Comparison of ENCODE assay signal across 8 cellular contexts in the genomic region with DNA sequence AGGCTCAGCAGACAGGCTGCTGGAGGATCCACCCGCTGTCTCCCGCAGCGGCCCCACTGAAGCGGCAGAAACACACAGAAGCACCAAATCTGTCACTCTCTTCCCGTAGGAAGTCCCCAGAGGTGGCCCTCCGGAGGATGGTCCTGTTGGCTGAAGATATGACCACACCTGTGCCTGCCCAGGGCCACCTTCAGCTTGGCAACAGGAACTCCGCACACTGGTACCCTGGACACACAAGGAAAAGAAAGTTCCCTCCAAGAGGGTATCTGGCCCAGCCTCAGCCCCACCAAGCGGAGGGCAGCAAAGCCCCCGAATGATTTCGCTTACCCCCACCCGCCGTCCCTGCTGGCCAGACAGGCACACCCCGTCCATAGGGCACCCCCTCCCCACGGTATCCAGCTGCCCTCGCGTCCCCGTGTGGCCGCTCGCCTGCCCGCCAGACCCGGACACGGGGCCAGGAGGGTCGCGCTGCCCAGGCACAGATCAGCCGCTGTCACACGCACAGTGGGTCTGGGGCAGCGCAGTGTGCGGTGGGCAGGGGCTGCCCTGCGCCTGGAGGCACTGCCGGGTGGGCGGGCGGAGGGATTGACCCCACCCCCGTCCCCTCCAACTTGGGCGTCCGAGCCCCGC. TPM values are rescaled to one million over a fixed set of nuclear protein-coding genes. Genes with fewer than 3 reads are reported as not detected.
A peak's percentile ranks its signal among the peaks of the same experiment; 100 is the strongest.
DNase-seq lines count a peak whose midpoint lies in the region; ATAC-seq, FAIRE-seq and TF ChIP-seq lines count a peak whose summit lies in the region.

No MANE protein-coding gene starts in this region.

- TF ChIP-seq CTCF in K562 (IDR thresholded peaks at IDR 0.05 in 2 of 3, conservative IDR thresholded peaks at IDR 0.05 in 1 of 3; ENCODE audit: insufficient read depth in 2 of 3, low read depth in 1 of 3, low read length in 3 of 3): no peak
- no peak for TF ChIP-seq CTCF in right lobe of liver (IDR thresholded peaks at IDR 0.05)
- no peak for TF ChIP-seq CTCF in vagina (IDR thresholded peaks at IDR 0.05)

- WGBS in K562 (ENCODE audit: insufficient coverage, low coverage, missing lambda C conversion rate): 21% methylated on average over 30 of the region's 36 CpGs
- WGBS in right lobe of liver (ENCODE audit: insufficient coverage, low coverage, low lambda C conversion rate, missing lambda C conversion rate): no CpG with 5 or more reads among the region's 36 CpGs

- H3K27me3 ChIP-seq in BLaER1 (no peaks in the 10 kb centered on the region), K562 (ENCODE audit: control insufficient read depth in 2 of 2, insufficient read depth in 2 of 2, low read length in 2 of 2) (no peaks in the 10 kb centered on the region), right lobe of liver (no peaks in the 10 kb centered on the region), vagina (no peaks in the 10 kb centered on the region)

- no peak for TF ChIP-seq EP300 in K562 (IDR thresholded peaks at IDR 0.05; ENCODE audit: low read length)

- POLR2A ChIA-PET in K562 (lab: Yijun Ruan, JAX) (interaction anchor here (0.6 to 1.9 kb wide), 2 partner anchors 8 to 159 kb away, joined by 4 to 6 read pairs; no protein-coding TSS in a partner anchor), HEK293T (lab: Yijun Ruan, JAX) (interaction anchor here (0.5 to 1.8 kb wide), 5 partner anchors 8 to 179 kb away, joined by 3 to 5 read pairs (median 3); no protein-coding TSS in a partner anchor)

- H3K79me2 ChIP-seq in K562 (ENCODE audit: control insufficient read depth, insufficient read depth, low read length): peaks cover 30% of the 10 kb centered on the region

- no peak for TF ChIP-seq RAD21 in K562 (CRISPR knock-in tag; conservative IDR thresholded peaks at IDR 0.05 in 1 of 2, IDR thresholded peaks at IDR 0.05 in 1 of 2)

- peak overlapping the region; percentile 68; the same call in 1 of the 2 replicates for H2AFZ ChIP-seq in K562 (ENCODE audit: low read depth, low read length)

- ATAC-seq in HG03066 (IDR thresholded peaks at IDR 0.05; ENCODE audit: low read depth, unreplicated experiment) (peak; percentile 5), K562 (no peak), right lobe of liver (peak in 2 of 4 donors; percentile 0 to 1)

- no TSS peak for BruUV-seq in K562 (replicated peaks; lab: Mats Ljungman, UMichigan)

- H3K4me1 ChIP-seq in BLaER1: peaks cover 68% of the 10 kb centered on the region
- H3K4me1 ChIP-seq in K562 (replicated peaks in 1 of 2; ENCODE audit: control insufficient read depth in 2 of 2, insufficient read depth in 2 of 2, low read length in 2 of 2): peaks cover 27 to 72% of the 10 kb centered on the region in 2 experiments
- H3K4me1 ChIP-seq in right lobe of liver: peaks cover 0 to 25% (median 6%) of the 10 kb centered on the region in 4 donors
- peaks cover 25% of the 10 kb centered on the region for H3K4me1 ChIP-seq in vagina

- in situ Hi-C loops in K562 (cut with MboI): no loop called here

- CTCF ChIA-PET in K562 (lab: Yijun Ruan, JAX; ENCODE audit: low intra/inter-chr PET ratio) (interaction anchor here (0.7 kb wide), 1 partner anchor 32 kb away, joined by 5 read pairs; a partner anchor contains a TSS), HEK293T (lab: Yijun Ruan, JAX) (no interaction called here)

- H3K4me2 ChIP-seq in BLaER1: peak overlapping the region; percentile 80
- peak overlapping the region; percentile 91 for H3K4me2 ChIP-seq in K562 (ENCODE audit: insufficient read depth, low read length)

- H3K4me3 ChIP-seq in BLaER1: peak overlapping the region; percentile 92
- H3K4me3 ChIP-seq in K562: peak overlapping the region; percentile 84
- H3K4me3 ChIP-seq in right lobe of liver: peak overlapping the region; percentile 61 to 71 (median 68)
- H3K4me3 ChIP-seq in vagina: peak overlapping the region; percentile 53 to 84

- intact Hi-C loops in K562 (cut with micrococcal nuclease) (loop anchor here (10.0 kb wide), 1 partner anchor 227 kb away; a partner anchor contains a TSS), right lobe of liver (cut with DNase I) (no loop called here), vagina (cut with DNase I) (no loop called here)

- H4K20me1 ChIP-seq in BLaER1 (peaks cover 47% of the 10 kb centered on the region), K562 (replicated peaks; ENCODE audit: control insufficient read depth, insufficient read depth, low read length) (no peaks in the 10 kb centered on the region)

- DNase-seq in K562 (ENCODE audit: extremely low read depth in 1 of 4, low spot score in 3 of 4) (no peak), right lobe of liver (peak in 2 of 3 donors; percentile 57 to 64), vagina (ENCODE audit: extremely low spot score in 2 of 2) (no peak), AG08395 (ENCODE audit: low spot score) (no peak), HEK293T (ENCODE audit: extremely low spot score) (no peak), GM19240 (ENCODE audit: insufficient read length, low spot score) (no peak)

- H3K27ac ChIP-seq in BLaER1: peak overlapping the region; percentile 35; the same call in 1 of the 2 replicates
- peak overlapping the region; percentile 38; the same call in 1 of the 3 replicates for H3K27ac ChIP-seq in K562 (ENCODE audit: extremely low read depth, low read depth, low read length)
- peak overlapping the region in 2 of 3 donors; percentile 56 to 79 for H3K27ac ChIP-seq in right lobe of liver
- H3K27ac ChIP-seq in vagina: peak overlapping the region; percentile 81

- no peaks in the 10 kb centered on the region for H3K9me3 ChIP-seq in BLaER1
- no peaks in the 10 kb centered on the region for H3K9me3 ChIP-seq in K562 (replicated peaks; ENCODE audit: control insufficient read depth, insufficient read depth, low read depth, low read length)
- no peaks in the 10 kb centered on the region for H3K9me3 ChIP-seq in right lobe of liver
- H3K9me3 ChIP-seq in vagina: no peaks in the 10 kb centered on the region

- H3K9ac ChIP-seq in BLaER1: peak overlapping the region; percentile 70
- peak overlapping the region; percentile 53 to 93; a peak in 3 of 4 replicates for H3K9ac ChIP-seq in K562 (ENCODE audit: insufficient read depth in 1 of 2, low read depth in 2 of 2, low read length in 2 of 2)

- H3K36me3 ChIP-seq in BLaER1 (peaks cover 29% of the 10 kb centered on the region), K562 (ENCODE audit: control insufficient read depth, insufficient read depth, low read length) (peaks cover 25% of the 10 kb centered on the region; the same call in 2 of the 3 replicates), right lobe of liver (peaks cover 0 to 4% (median 0%) of the 10 kb centered on the region in 4 donors), vagina (no peaks in the 10 kb centered on the region)

- peak; percentile 51 for FAIRE-seq in K562 (lab: Jason Lieb, UNC)

- TF ChIP-seq POLR2A in K562 (conservative IDR thresholded peaks at IDR 0.05): no peak
- TF ChIP-seq POLR2A in right lobe of liver (IDR thresholded peaks at IDR 0.05): no peak
- TF ChIP-seq POLR2A in vagina (IDR thresholded peaks at IDR 0.05): no peak

- no peaks in the 10 kb centered on the region for H3K9me1 ChIP-seq in K562 (ENCODE audit: control insufficient read depth, insufficient read depth, low read length)

RNA-seq across cellular contexts. Expression of a gene that starts 7.0 kb away (rescaled TPM):
- 15.6 and 50.0 TPM in 2 replicates for total RNA-seq in K562 (2011; cell fraction: chromatin; rRNA removed; ENCODE audit: low replicate concordance)
- 73.5 and 76.5 TPM in 2 replicates for total RNA-seq in K562 (2011; cell fraction: nucleolus; rRNA removed)
- total RNA-seq in K562 (2011; cell fraction: nucleoplasm; rRNA removed): 28.3 and 32.9 TPM in 2 replicates
- total RNA-seq in K562 (2014; rRNA removed) (45.2 and 50.3 TPM in 2 replicates), K562 (2014; rRNA removed; fragmentation: Illumina TruSeq; extraction: Trizol) (1.1 and 2.2 TPM in 2 replicates), K562 (2015; rRNA removed; fragmentation: Illumina TruSeq; extraction: Trizol) (16.2 and 18.6 TPM in 2 replicates), K562 (2021) (30.5 and 31.7 TPM in 2 replicates), right lobe of liver (10 to 100 TPM; 20.5 to 61.1 (median 39.5) TPM), vagina (14.7 TPM)
- polyA plus RNA-seq in K562 (2011; rRNA removed) (19.8 and 30.3 TPM in 2 replicates), K562 (2014; fragmentation: Illumina TruSeq; extraction: Trizol) (3.0 and 17.0 TPM in 2 replicates), K562 (2014; fragmentation: Nextera tagmentation; extraction: Ambion mirVana) (under 1 TPM; 0.41 to 0.92 TPM), K562 (2014; rRNA removed) (44.3 and 52.7 TPM in 2 replicates)
- polyA plus RNA-seq in K562 (2011; cell fraction: cytosol; rRNA removed): 43.4 and 94.2 TPM in 2 replicates
- polyA plus RNA-seq in K562 (2011; cell fraction: nucleus; rRNA removed): 170 and 239 TPM in 2 replicates
- 27.7 and 32.0 TPM in 2 replicates for polyA plus RNA-seq in K562 (2012)
- polyA minus RNA-seq in K562 (2011; rRNA and poly(A)+ RNA removed): 2.7 and 4.7 TPM in 2 replicates
- 10.8 and 13.3 TPM in 2 replicates for polyA minus RNA-seq in K562 (2011; cell fraction: cytosol; rRNA and poly(A)+ RNA removed)
- 18.8 and 21.8 TPM in 2 replicates for polyA minus RNA-seq in K562 (2011; cell fraction: nucleus; rRNA and poly(A)+ RNA removed)

RNA-seq across cellular contexts. Expression of a gene that starts 7.2 kb away (rescaled TPM):
- 3.8 and 17.0 TPM in 2 replicates for total RNA-seq in K562 (2011; cell fraction: chromatin; rRNA removed; ENCODE audit: low replicate concordance)
- total RNA-seq in K562 (2011; cell fraction: nucleolus; rRNA removed): 10.9 and 14.7 TPM in 2 replicates
- 6.7 and 8.2 TPM in 2 replicates for total RNA-seq in K562 (2011; cell fraction: nucleoplasm; rRNA removed)
- total RNA-seq in K562 (2014; rRNA removed) (2.0 and 2.9 TPM in 2 replicates), K562 (2014; rRNA removed; fragmentation: Illumina TruSeq; extraction: Trizol) (0.19 TPM in 1 of 2 replicates, not detected in the other), K562 (2015; rRNA removed; fragmentation: Illumina TruSeq; extraction: Trizol) (0.98 and 1.1 TPM in 2 replicates), K562 (2021) (3.5 and 3.9 TPM in 2 replicates), right lobe of liver (10 to 100 TPM in 1 of 6 experiments, 1 to 10 TPM in 5; 4.7 to 14.7 (median 7.9) TPM), vagina (1.7 TPM)
- polyA plus RNA-seq in K562 (2011; rRNA removed) (1.1 and 2.8 TPM in 2 replicates), K562 (2014; fragmentation: Illumina TruSeq; extraction: Trizol) (0.48 and 0.98 TPM in 2 replicates), K562 (2014; fragmentation: Nextera tagmentation; extraction: Ambion mirVana) (not detected), K562 (2014; rRNA removed) (1.8 and 4.2 TPM in 2 replicates)
- polyA plus RNA-seq in K562 (2011; cell fraction: cytosol; rRNA removed): 1.3 and 3.2 TPM in 2 replicates
- 28.7 and 36.1 TPM in 2 replicates for polyA plus RNA-seq in K562 (2011; cell fraction: nucleus; rRNA removed)
- polyA plus RNA-seq in K562 (2012): 3.2 and 9.3 TPM in 2 replicates
- polyA minus RNA-seq in K562 (2011; rRNA and poly(A)+ RNA removed): 0.14 and 0.30 TPM in 2 replicates
- 1.2 and 1.4 TPM in 2 replicates for polyA minus RNA-seq in K562 (2011; cell fraction: cytosol; rRNA and poly(A)+ RNA removed)
- 4.0 and 6.1 TPM in 2 replicates for polyA minus RNA-seq in K562 (2011; cell fraction: nucleus; rRNA and poly(A)+ RNA removed)

RNA-seq across cellular contexts. Expression of a gene that starts 8.5 kb away (rescaled TPM):
- 57.3 and 135 TPM in 2 replicates for total RNA-seq in K562 (2011; cell fraction: chromatin; rRNA removed; ENCODE audit: low replicate concordance)
- total RNA-seq in K562 (2011; cell fraction: nucleolus; rRNA removed): 56.1 and 60.9 TPM in 2 replicates
- total RNA-seq in K562 (2011; cell fraction: nucleoplasm; rRNA removed): 48.9 and 51.5 TPM in 2 replicates
- total RNA-seq in K562 (2014; rRNA removed): 20.4 and 28.6 TPM in 2 replicates
- total RNA-seq in K562 (2014; rRNA removed; fragmentation: Illumina TruSeq; extraction: Trizol): 4.2 and 4.9 TPM in 2 replicates
- 17.4 and 19.1 TPM in 2 replicates for total RNA-seq in K562 (2015; rRNA removed; fragmentation: Illumina TruSeq; extraction: Trizol)
- total RNA-seq in K562 (2021): 34.5 and 37.2 TPM in 2 replicates
- polyA plus RNA-seq in K562 (2011; rRNA removed): 7.5 and 10.5 TPM in 2 replicates
- 7.2 and 14.5 TPM in 2 replicates for polyA plus RNA-seq in K562 (2011; cell fraction: cytosol; rRNA removed)
- polyA plus RNA-seq in K562 (2011; cell fraction: nucleus; rRNA removed): 27.6 and 43.0 TPM in 2 replicates
- 12.2 and 16.7 TPM in 2 replicates for polyA plus RNA-seq in K562 (2012)
- 7.7 and 14.5 TPM in 2 replicates for polyA plus RNA-seq in K562 (2014; fragmentation: Illumina TruSeq; extraction: Trizol)
- polyA plus RNA-seq in K562 (2014; fragmentation: Nextera tagmentation; extraction: Ambion mirVana): under 1 TPM; 0.07 to 0.18 TPM
- polyA plus RNA-seq in K562 (2014; rRNA removed): 16.9 and 19.9 TPM in 2 replicates
- 6.1 and 8.0 TPM in 2 replicates for polyA minus RNA-seq in K562 (2011; rRNA and poly(A)+ RNA removed)
- 13.6 and 23.3 TPM in 2 replicates for polyA minus RNA-seq in K562 (2011; cell fraction: cytosol; rRNA and poly(A)+ RNA removed)
- 15.5 and 20.1 TPM in 2 replicates for polyA minus RNA-seq in K562 (2011; cell fraction: nucleus; rRNA and poly(A)+ RNA removed)
- 10 to 100 TPM; 15.4 to 21.9 (median 20.3) TPM for total RNA-seq in right lobe of liver
- total RNA-seq in vagina: 26.0 TPM

RNA-seq across cellular contexts. Expression of a gene that starts 30.4 kb away (rescaled TPM):
- 8.0 and 39.1 TPM in 2 replicates for total RNA-seq in K562 (2011; cell fraction: chromatin; rRNA removed; ENCODE audit: low replicate concordance)
- total RNA-seq in K562 (2011; cell fraction: nucleolus; rRNA removed): 24.1 and 24.3 TPM in 2 replicates
- total RNA-seq in K562 (2011; cell fraction: nucleoplasm; rRNA removed): 9.9 and 12.5 TPM in 2 replicates
- 1.5 and 1.6 TPM in 2 replicates for total RNA-seq in K562 (2014; rRNA removed)
- 0.13 and 0.22 TPM in 2 replicates for total RNA-seq in K562 (2014; rRNA removed; fragmentation: Illumina TruSeq; extraction: Trizol)
- 1.0 and 1.3 TPM in 2 replicates for total RNA-seq in K562 (2015; rRNA removed; fragmentation: Illumina TruSeq; extraction: Trizol)
- total RNA-seq in K562 (2021): 3.4 and 4.5 TPM in 2 replicates
- 1.0 and 1.6 TPM in 2 replicates for polyA plus RNA-seq in K562 (2011; rRNA removed)
- 0.84 and 3.6 TPM in 2 replicates for polyA plus RNA-seq in K562 (2011; cell fraction: cytosol; rRNA removed)
- 11.6 and 26.8 TPM in 2 replicates for polyA plus RNA-seq in K562 (2011; cell fraction: nucleus; rRNA removed)
- 3.3 and 10.8 TPM in 2 replicates for polyA plus RNA-seq in K562 (2012)
- polyA plus RNA-seq in K562 (2014; fragmentation: Illumina TruSeq; extraction: Trizol): 0.61 and 1.4 TPM in 2 replicates
- polyA plus RNA-seq in K562 (2014; fragmentation: Nextera tagmentation; extraction: Ambion mirVana): under 1 TPM in 1 of 2 experiments, not detected in 1; 0.03 TPM
- 3.6 and 4.3 TPM in 2 replicates for polyA plus RNA-seq in K562 (2014; rRNA removed)
- 0.45 and 0.77 TPM in 2 replicates for polyA minus RNA-seq in K562 (2011; rRNA and poly(A)+ RNA removed)
- polyA minus RNA-seq in K562 (2011; cell fraction: cytosol; rRNA and poly(A)+ RNA removed): 0.86 and 1.1 TPM in 2 replicates
- polyA minus RNA-seq in K562 (2011; cell fraction: nucleus; rRNA and poly(A)+ RNA removed): 3.6 and 4.6 TPM in 2 replicates
- 1 to 10 TPM in 1 of 6 experiments, under 1 TPM in 4, not detected in 1; 0.12 to 1.1 (median 0.71) TPM for total RNA-seq in right lobe of liver
- total RNA-seq in vagina: 0.49 TPM

RNA-seq across cellular contexts. Expression of a gene that starts 32.4 kb away (rescaled TPM):
- 31.9 and 88.4 TPM in 2 replicates for total RNA-seq in K562 (2011; cell fraction: chromatin; rRNA removed; ENCODE audit: low replicate concordance)
- total RNA-seq in K562 (2011; cell fraction: nucleolus; rRNA removed): 70.2 and 80.9 TPM in 2 replicates
- total RNA-seq in K562 (2011; cell fraction: nucleoplasm; rRNA removed): 37.3 and 47.9 TPM in 2 replicates
- total RNA-seq in K562 (2014; rRNA removed) (73.5 and 75.9 TPM in 2 replicates), K562 (2014; rRNA removed; fragmentation: Illumina TruSeq; extraction: Trizol) (11.3 and 16.8 TPM in 2 replicates), K562 (2015; rRNA removed; fragmentation: Illumina TruSeq; extraction: Trizol) (41.3 and 43.3 TPM in 2 replicates), K562 (2021) (64.9 and 68.5 TPM in 2 replicates), right lobe of liver (10 to 100 TPM in 5 of 6 experiments, 1 to 10 TPM in 1; 7.6 to 20.9 (median 14.8) TPM), vagina (53.5 TPM)
- polyA plus RNA-seq in K562 (2011; rRNA removed) (29.6 and 34.9 TPM in 2 replicates), K562 (2014; fragmentation: Illumina TruSeq; extraction: Trizol) (28.0 and 46.2 TPM in 2 replicates), K562 (2014; fragmentation: Nextera tagmentation; extraction: Ambion mirVana) (1 to 10 TPM; 2.8 to 5.8 TPM), K562 (2014; rRNA removed) (52.0 and 61.3 TPM in 2 replicates)
- polyA plus RNA-seq in K562 (2011; cell fraction: cytosol; rRNA removed): 39.3 and 69.6 TPM in 2 replicates
- 98.3 and 113 TPM in 2 replicates for polyA plus RNA-seq in K562 (2011; cell fraction: nucleus; rRNA removed)
- 47.4 and 91.9 TPM in 2 replicates for polyA plus RNA-seq in K562 (2012)
- 17.3 and 37.2 TPM in 2 replicates for polyA minus RNA-seq in K562 (2011; rRNA and poly(A)+ RNA removed)
- polyA minus RNA-seq in K562 (2011; cell fraction: cytosol; rRNA and poly(A)+ RNA removed): 18.2 and 20.6 TPM in 2 replicates
- 13.1 and 25.3 TPM in 2 replicates for polyA minus RNA-seq in K562 (2011; cell fraction: nucleus; rRNA and poly(A)+ RNA removed)

Comparison
In these comparisons a context has a peak if more than half of its experiments do, and no peak if none do; other contexts are left out.
1. DNase-seq: peak in right lobe of liver (2 of 3); none in K562 (0 of 4), vagina (0 of 2), AG08395 (single experiment), HEK293T (single experiment) and GM19240 (single experiment).
2. Peak in every context shown above with its lines, with median percentiles within 50 percentile points of each other: H3K27ac ChIP-seq and H3K4me3 ChIP-seq.